Comparison of ENCODE assay signal across 15 cellular contexts in genomic region chr5:124206540-124206939, GRCh38.
DNase-seq lines count a peak whose midpoint lies in the region; ATAC-seq, FAIRE-seq and TF ChIP-seq lines count a peak whose summit lies in the region.
"Had no signal": no experiment of that assay in that cellular context is flagged by ENCODE, and none has a peak within 500 bp of the region (broad histone marks: within the 10 kb centered on the region; RNA-seq: fewer than 3 reads in every experiment).

No MANE protein-coding gene starts in this region.

- H3K9me3 ChIP-seq in K562 (replicated peaks; ENCODE audit: control insufficient read depth, insufficient read depth, low read depth, low read length) = no peaks in the 10 kb centered on the region
- H3K9me3 ChIP-seq: Caco-2 had no signal

- H3K79me2 ChIP-seq in K562 (ENCODE audit: control insufficient read depth, insufficient read depth, low read length) = no peaks in the 10 kb centered on the region

- BruUV-seq in K562 (replicated peaks; lab: Mats Ljungman, UMichigan) = no TSS peak

- H3K4me1 ChIP-seq in K562 (replicated peaks in 1 of 2; ENCODE audit: control insufficient read depth in 2 of 2, insufficient read depth in 2 of 2, low read length in 2 of 2) = no peaks in the 10 kb centered on the region
- H3K4me1 ChIP-seq: A549, Caco-2 had no signal

- H3K9ac ChIP-seq in K562 (ENCODE audit: insufficient read depth in 1 of 2, low read depth in 2 of 2, low read length in 2 of 2) = no peak overlapping the region

- no peak for TF ChIP-seq CTCF in K562 (IDR thresholded peaks at IDR 0.05 in 2 of 3, conservative IDR thresholded peaks at IDR 0.05 in 1 of 3; ENCODE audit: insufficient read depth in 2 of 3, low read depth in 1 of 3, low read length in 3 of 3)

- TF ChIP-seq RAD21 in Ishikawa (IDR thresholded peaks at IDR 0.05; ENCODE audit: low read depth) (no peak), K562 (CRISPR knock-in tag; conservative IDR thresholded peaks at IDR 0.05 in 1 of 2, IDR thresholded peaks at IDR 0.05 in 1 of 2) (no peak)

- no peaks in the 10 kb centered on the region for H4K20me1 ChIP-seq in K562 (replicated peaks; ENCODE audit: control insufficient read depth, insufficient read depth, low read length)

- TF ChIP-seq EP300 in Ishikawa (IDR thresholded peaks at IDR 0.05; ENCODE audit: borderline replicate concordance) (no peak), K562 (IDR thresholded peaks at IDR 0.05; ENCODE audit: low read length) (no peak)

- in situ Hi-C loops in K562 (cut with MboI) = no loop called here
- in situ Hi-C loops in ACHN (cut with HindIII; ENCODE audit: low pct_ligation_motif_present, low pct_unique_long_range_greater_than_20kb, low sequenced_read_pairs) = no loop called here

- no peaks in the 10 kb centered on the region for H3K36me3 ChIP-seq in K562 (ENCODE audit: control insufficient read depth, insufficient read depth, low read length)

- CTCF ChIA-PET in K562 (lab: Yijun Ruan, JAX; ENCODE audit: low intra/inter-chr PET ratio) = no interaction called here

- intact Hi-C loops in K562 (cut with micrococcal nuclease) = no loop called here

- H2AFZ ChIP-seq in K562 (ENCODE audit: low read depth, low read length) = no peak overlapping the region

- no peak overlapping the region for H3K4me2 ChIP-seq in K562 (ENCODE audit: insufficient read depth, low read length)
- H3K4me2 ChIP-seq: A549 had no signal

- no peaks in the 10 kb centered on the region for H3K27me3 ChIP-seq in K562 (ENCODE audit: control insufficient read depth in 2 of 2, insufficient read depth in 2 of 2, low read length in 2 of 2)

- H3K4me3 ChIP-seq in K562 = no peak overlapping the region
- H3K4me3 ChIP-seq: A549 had no signal

- no peaks in the 10 kb centered on the region for H3K9me1 ChIP-seq in K562 (ENCODE audit: control insufficient read depth, insufficient read depth, low read length)

- WGBS in K562 (ENCODE audit: insufficient coverage, low coverage, missing lambda C conversion rate) = 0% methylated on average over 2 of the region's 2 CpGs

- ATAC-seq in K562 = no peak
- no peak for ATAC-seq in GM18861 (IDR thresholded peaks at IDR 0.05; ENCODE audit: unreplicated experiment)
- ATAC-seq: A549, Panc1 had no signal

- POLR2A ChIA-PET in K562 (lab: Yijun Ruan, JAX) = no interaction called here

- TF ChIP-seq POLR2A in K562 (conservative IDR thresholded peaks at IDR 0.05) = no peak

- no peak overlapping the region for H3K27ac ChIP-seq in K562 (ENCODE audit: extremely low read depth, low read depth, low read length)
- H3K27ac ChIP-seq: A549 had no signal

- DNase-seq in NCI-H510A treated with DMSO at 0.1 percent for 48 hours (lab: John Stamatoyannopoulos, UW) (peak; percentile 52), NCI-H510A (lab: John Stamatoyannopoulos, UW) (no peak), NCI-H2171 treated with DMSO at 0.1 percent for 48 hours (lab: John Stamatoyannopoulos, UW) (peak; percentile 25), K562 (ENCODE audit: extremely low read depth in 1 of 4, low spot score in 3 of 4) (no peak), ACHN (no peak), NCI-H226 (no peak)
- DNase-seq: GF-D8, GOT3, NCI-H526, Right ventricle myocardium superior had no signal

- no peak for FAIRE-seq in K562 (lab: Jason Lieb, UNC)
- FAIRE-seq: A549 had no signal

TF ChIP-seq in Ishikawa, 13 proteins besides CTCF, POLR2A, EP300 and RAD21:
- peak; percentile 48 for TF ChIP-seq NFIC (IDR thresholded peaks at IDR 0.05)
- TF ChIP-seq YY1 (IDR thresholded peaks at IDR 0.05; ENCODE audit: low read depth) = no peak
- no peak for TF ChIP-seq USF1 (IDR thresholded peaks at IDR 0.05)

TF ChIP-seq in K562, 482 proteins besides CTCF, POLR2A, EP300 and RAD21:
- TF ChIP-seq NFIX (CRISPR knock-in tag; IDR thresholded peaks at IDR 0.05; ENCODE audit: low read depth) = peak; percentile 88
- no peak for TF ChIP-seq DPF2 (IDR thresholded peaks at IDR 0.05)
- no peak for TF ChIP-seq FOXJ2 (tag; IDR thresholded peaks at IDR 0.05)
- no peak for TF ChIP-seq SP1 (CRISPR knock-in tag; IDR thresholded peaks at IDR 0.05)
- TF ChIP-seq SRSF7 (optimal IDR thresholded peaks at IDR 0.05; ENCODE audit: low read depth, low read length) = no peak
- TF ChIP-seq NFIC (IDR thresholded peaks at IDR 0.05) = peak; percentile 91
- TF ChIP-seq, protein P1, sequence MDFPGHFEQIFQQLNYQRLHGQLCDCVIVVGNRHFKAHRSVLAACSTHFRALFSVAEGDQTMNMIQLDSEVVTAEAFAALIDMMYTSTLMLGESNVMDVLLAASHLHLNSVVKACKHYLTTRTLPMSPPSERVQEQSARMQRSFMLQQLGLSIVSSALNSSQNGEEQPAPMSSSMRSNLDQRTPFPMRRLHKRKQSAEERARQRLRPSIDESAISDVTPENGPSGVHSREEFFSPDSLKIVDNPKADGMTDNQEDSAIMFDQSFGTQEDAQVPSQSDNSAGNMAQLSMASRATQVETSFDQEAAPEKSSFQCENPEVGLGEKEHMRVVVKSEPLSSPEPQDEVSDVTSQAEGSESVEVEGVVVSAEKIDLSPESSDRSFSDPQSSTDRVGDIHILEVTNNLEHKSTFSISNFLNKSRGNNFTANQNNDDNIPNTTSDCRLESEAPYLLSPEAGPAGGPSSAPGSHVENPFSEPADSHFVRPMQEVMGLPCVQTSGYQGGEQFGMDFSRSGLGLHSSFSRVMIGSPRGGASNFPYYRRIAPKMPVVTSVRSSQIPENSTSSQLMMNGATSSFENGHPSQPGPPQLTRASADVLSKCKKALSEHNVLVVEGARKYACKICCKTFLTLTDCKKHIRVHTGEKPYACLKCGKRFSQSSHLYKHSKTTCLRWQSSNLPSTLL (IDR thresholded peaks at IDR 0.05) = no peak

Comparison
In these comparisons a context has a peak if more than half of its experiments do, and no peak if none do; other contexts are left out.
1. DNase-seq: peak in NCI-H510A treated with DMSO at 0.1 percent for 48 hours (single experiment) and NCI-H2171 treated with DMSO at 0.1 percent for 48 hours (single experiment); none in NCI-H510A (single experiment), K562 (0 of 4), ACHN (single experiment) and NCI-H226 (single experiment).